ENCODE assay signal across 1 cellular context in the genomic region with DNA sequence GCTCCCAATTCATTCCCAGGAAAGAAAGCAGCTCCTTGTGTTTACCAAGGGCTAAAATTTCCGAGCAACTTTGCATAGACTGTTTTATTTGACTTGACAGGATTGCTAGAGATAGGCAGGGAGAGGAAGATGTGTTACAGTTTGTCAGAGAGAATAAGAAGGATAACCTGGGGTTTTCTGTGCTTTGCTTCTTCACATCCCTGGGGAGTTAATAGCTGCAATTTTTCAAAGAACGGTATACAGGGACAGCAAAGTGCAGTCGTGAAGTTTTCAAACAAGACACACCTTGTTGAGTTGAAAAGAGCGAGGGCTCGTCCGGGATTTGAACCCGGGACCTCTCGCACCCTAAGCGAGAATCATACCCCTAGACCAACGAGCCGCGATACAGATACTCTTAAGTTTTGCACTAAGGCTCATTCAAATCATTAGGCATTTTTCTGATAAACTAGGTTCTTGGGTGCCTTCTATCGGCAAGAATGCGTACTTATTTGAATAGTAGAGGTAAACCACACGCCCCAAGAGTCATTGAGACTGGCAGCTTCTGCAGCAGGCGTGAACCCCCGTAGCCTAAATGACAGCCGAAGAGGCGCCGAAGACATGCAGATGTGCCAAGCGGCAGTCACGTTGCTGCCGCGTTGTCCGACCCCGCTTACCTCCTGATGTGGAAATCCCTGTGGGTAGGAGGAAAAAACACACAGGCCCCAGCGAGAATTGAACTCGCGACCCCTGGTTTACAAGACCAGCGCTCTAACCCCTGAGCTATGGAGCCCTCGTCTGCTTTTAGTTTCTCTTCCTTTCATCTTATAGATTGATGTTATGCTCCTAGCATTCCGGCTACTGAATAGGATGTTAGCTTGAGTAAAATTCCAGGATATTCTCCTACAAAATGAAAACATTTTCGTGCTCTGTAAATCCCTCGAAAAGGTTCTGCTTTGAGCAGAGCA.
A peak's percentile ranks its signal among the peaks of the same experiment; 100 is the strongest.
TF ChIP-seq lines count a peak whose summit lies in the region.

No MANE protein-coding gene starts in this region.

TF ChIP-seq in HepG2, 621 proteins besides CTCF, POLR2A, EP300 and RAD21 (continued from another document and continues in another):
- TF ChIP-seq, protein P1, sequence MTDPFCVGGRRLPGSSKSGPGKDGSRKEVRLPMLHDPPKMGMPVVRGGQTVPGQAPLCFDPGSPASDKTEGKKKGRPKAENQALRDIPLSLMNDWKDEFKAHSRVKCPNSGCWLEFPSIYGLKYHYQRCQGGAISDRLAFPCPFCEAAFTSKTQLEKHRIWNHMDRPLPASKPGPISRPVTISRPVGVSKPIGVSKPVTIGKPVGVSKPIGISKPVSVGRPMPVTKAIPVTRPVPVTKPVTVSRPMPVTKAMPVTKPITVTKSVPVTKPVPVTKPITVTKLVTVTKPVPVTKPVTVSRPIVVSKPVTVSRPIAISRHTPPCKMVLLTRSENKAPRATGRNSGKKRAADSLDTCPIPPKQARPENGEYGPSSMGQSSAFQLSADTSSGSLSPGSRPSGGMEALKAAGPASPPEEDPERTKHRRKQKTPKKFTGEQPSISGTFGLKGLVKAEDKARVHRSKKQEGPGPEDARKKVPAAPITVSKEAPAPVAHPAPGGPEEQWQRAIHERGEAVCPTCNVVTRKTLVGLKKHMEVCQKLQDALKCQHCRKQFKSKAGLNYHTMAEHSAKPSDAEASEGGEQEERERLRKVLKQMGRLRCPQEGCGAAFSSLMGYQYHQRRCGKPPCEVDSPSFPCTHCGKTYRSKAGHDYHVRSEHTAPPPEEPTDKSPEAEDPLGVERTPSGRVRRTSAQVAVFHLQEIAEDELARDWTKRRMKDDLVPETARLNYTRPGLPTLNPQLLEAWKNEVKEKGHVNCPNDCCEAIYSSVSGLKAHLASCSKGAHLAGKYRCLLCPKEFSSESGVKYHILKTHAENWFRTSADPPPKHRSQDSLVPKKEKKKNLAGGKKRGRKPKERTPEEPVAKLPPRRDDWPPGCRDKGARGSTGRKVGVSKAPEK (CRISPR knock-in tag; IDR thresholded peaks at IDR 0.05; ENCODE audit: borderline replicate concordance): no peak
- TF ChIP-seq, protein P2, sequence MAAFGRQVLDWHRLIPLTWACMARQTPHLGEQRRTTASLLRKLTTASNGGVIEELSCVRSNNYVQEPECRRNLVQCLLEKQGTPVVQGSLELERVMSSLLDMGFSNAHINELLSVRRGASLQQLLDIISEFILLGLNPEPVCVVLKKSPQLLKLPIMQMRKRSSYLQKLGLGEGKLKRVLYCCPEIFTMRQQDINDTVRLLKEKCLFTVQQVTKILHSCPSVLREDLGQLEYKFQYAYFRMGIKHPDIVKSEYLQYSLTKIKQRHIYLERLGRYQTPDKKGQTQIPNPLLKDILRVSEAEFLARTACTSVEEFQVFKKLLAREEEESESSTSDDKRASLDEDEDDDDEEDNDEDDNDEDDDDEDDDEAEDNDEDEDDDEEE (CRISPR knock-in tag; IDR thresholded peaks at IDR 0.05): peak; percentile 70; the same call in 1 of the 2 replicates
- TF ChIP-seq EED (CRISPR knock-in tag; IDR thresholded peaks at IDR 0.05) (no peak), ZNF264 (CRISPR knock-in tag; IDR thresholded peaks at IDR 0.05) (peak; percentile 82; the same call in 1 of the 2 replicates), PITX1 (CRISPR knock-in tag; IDR thresholded peaks at IDR 0.05) (0 out of 2 replicates have a peak, but pooled peaks have one; percentile 5), ZNF800 (CRISPR knock-in tag; IDR thresholded peaks at IDR 0.05) (peak; percentile 81), ISX (CRISPR knock-in tag; conservative IDR thresholded peaks at IDR 0.05) (0 out of 2 replicates have a peak, but pooled peaks have one; percentile 28), TEAD3 (CRISPR knock-in tag; optimal IDR thresholded peaks at IDR 0.05; ENCODE audit: borderline replicate concordance) (peak; percentile 100), SMC3 (IDR thresholded peaks at IDR 0.05; ENCODE audit: low read length) (no peak; the same call in 1 of the 2 replicates), ZNF460 (CRISPR knock-in tag; IDR thresholded peaks at IDR 0.05; ENCODE audit: borderline replicate concordance) (no peak; the same call in 1 of the 2 replicates), ZFP90 (CRISPR knock-in tag; IDR thresholded peaks at IDR 0.05; ENCODE audit: borderline replicate concordance) (peak; percentile 72; the same call in 1 of the 2 replicates), ZSCAN29 (CRISPR knock-in tag; conservative IDR thresholded peaks at IDR 0.05) (peak; percentile 88), SIX1 (CRISPR knock-in tag; IDR thresholded peaks at IDR 0.05; ENCODE audit: borderline replicate concordance) (peak; percentile 37), CSRNP1 (CRISPR knock-in tag; IDR thresholded peaks at IDR 0.05) (peak; percentile 23; the same call in 1 of the 2 replicates), MIER3 (CRISPR knock-in tag; IDR thresholded peaks at IDR 0.05; ENCODE audit: borderline replicate concordance) (peak; percentile 67), POLR2G (IDR thresholded peaks at IDR 0.05; ENCODE audit: low read depth, low read length) (no peak), RAD51 (IDR thresholded peaks at IDR 0.05; ENCODE audit: borderline replicate concordance) (no peak), NR1H2 (CRISPR knock-in tag; IDR thresholded peaks at IDR 0.05; ENCODE audit: borderline replicate concordance, low read depth) (no peak; the same call in 1 of the 2 replicates), ZEB1 (IDR thresholded peaks at IDR 0.05; ENCODE audit: insufficient replicate concordance, low read depth) (peak; percentile 94), CREB3 (CRISPR knock-in tag; IDR thresholded peaks at IDR 0.05) (no peak; the same call in 1 of the 2 replicates), SIX4 (CRISPR knock-in tag; IDR thresholded peaks at IDR 0.05) (0 out of 2 replicates have a peak, but pooled peaks have one; percentile 8), BHLHE40 (IDR thresholded peaks at IDR 0.05; ENCODE audit: low read length) (peak; percentile 77), ZNF788 (CRISPR knock-in tag; IDR thresholded peaks at IDR 0.05; ENCODE audit: borderline replicate concordance) (peak; percentile 90; the same call in 1 of the 2 replicates), RNF2 (conservative IDR thresholded peaks at IDR 0.05; ENCODE audit: low read depth) (peak; percentile 85), GTF2F1 (IDR thresholded peaks at IDR 0.05; ENCODE audit: low read length) (peak; percentile 55; the same call in 1 of the 2 replicates), FOXM1 (CRISPR knock-in tag; IDR thresholded peaks at IDR 0.05) (no peak), ATF5 (CRISPR knock-in tag; IDR thresholded peaks at IDR 0.05; ENCODE audit: low read depth) (peak; percentile 79; the same call in 1 of the 2 replicates), NR2F1 (CRISPR knock-in tag; IDR thresholded peaks at IDR 0.05) (peak in 1 of 2 experiments; percentile 74; a peak in 3 of 4 replicates), ESRRA (CRISPR knock-in tag; IDR thresholded peaks at IDR 0.05; ENCODE audit: low read depth) (peak; percentile 65), ZNF780A (CRISPR knock-in tag; IDR thresholded peaks at IDR 0.05) (peak; percentile 86), NBN (conservative IDR thresholded peaks at IDR 0.05) (no peak), NFE2 (CRISPR knock-in tag; IDR thresholded peaks at IDR 0.05) (no peak)
- TF ChIP-seq, protein P3, sequence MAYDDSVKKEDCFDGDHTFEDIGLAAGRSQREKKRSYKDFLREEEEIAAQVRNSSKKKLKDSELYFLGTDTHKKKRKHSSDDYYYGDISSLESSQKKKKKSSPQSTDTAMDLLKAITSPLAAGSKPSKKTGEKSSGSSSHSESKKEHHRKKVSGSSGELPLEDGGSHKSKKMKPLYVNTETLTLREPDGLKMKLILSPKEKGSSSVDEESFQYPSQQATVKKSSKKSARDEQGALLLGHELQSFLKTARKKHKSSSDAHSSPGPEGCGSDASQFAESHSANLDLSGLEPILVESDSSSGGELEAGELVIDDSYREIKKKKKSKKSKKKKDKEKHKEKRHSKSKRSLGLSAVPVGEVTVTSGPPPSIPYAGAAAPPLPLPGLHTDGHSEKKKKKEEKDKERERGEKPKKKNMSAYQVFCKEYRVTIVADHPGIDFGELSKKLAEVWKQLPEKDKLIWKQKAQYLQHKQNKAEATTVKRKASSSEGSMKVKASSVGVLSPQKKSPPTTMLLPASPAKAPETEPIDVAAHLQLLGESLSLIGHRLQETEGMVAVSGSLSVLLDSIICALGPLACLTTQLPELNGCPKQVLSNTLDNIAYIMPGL (CRISPR knock-in tag; IDR thresholded peaks at IDR 0.05; ENCODE audit: borderline replicate concordance in 1 of 2, low read depth in 1 of 2): peak; percentile 100
- TF ChIP-seq, protein P4, sequence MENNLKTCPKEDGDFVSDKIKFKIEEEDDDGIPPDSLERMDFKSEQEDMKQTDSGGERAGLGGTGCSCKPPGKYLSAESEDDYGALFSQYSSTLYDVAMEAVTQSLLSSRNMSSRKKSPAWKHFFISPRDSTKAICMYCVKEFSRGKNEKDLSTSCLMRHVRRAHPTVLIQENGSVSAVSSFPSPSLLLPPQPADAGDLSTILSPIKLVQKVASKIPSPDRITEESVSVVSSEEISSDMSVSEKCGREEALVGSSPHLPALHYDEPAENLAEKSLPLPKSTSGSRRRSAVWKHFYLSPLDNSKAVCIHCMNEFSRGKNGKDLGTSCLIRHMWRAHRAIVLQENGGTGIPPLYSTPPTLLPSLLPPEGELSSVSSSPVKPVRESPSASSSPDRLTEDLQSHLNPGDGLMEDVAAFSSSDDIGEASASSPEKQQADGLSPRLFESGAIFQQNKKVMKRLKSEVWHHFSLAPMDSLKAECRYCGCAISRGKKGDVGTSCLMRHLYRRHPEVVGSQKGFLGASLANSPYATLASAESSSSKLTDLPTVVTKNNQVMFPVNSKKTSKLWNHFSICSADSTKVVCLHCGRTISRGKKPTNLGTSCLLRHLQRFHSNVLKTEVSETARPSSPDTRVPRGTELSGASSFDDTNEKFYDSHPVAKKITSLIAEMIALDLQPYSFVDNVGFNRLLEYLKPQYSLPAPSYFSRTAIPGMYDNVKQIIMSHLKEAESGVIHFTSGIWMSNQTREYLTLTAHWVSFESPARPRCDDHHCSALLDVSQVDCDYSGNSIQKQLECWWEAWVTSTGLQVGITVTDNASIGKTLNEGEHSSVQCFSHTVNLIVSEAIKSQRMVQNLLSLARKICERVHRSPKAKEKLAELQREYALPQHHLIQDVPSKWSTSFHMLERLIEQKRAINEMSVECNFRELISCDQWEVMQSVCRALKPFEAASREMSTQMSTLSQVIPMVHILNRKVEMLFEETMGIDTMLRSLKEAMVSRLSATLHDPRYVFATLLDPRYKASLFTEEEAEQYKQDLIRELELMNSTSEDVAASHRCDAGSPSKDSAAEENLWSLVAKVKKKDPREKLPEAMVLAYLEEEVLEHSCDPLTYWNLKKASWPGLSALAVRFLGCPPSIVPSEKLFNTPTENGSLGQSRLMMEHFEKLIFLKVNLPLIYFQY (CRISPR knock-in tag; IDR thresholded peaks at IDR 0.05; ENCODE audit: borderline replicate concordance): no peak; the same call in none of the 2 replicates
- TF ChIP-seq, protein P5, sequence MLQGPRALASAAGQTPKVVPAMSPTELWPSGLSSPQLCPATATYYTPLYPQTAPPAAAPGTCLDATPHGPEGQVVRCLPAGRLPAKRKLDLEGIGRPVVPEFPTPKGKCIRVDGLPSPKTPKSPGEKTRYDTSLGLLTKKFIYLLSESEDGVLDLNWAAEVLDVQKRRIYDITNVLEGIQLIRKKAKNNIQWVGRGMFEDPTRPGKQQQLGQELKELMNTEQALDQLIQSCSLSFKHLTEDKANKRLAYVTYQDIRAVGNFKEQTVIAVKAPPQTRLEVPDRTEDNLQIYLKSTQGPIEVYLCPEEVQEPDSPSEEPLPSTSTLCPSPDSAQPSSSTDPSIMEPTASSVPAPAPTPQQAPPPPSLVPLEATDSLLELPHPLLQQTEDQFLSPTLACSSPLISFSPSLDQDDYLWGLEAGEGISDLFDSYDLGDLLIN (CRISPR knock-in tag; IDR thresholded peaks at IDR 0.05; ENCODE audit: borderline replicate concordance): no peak; the same call in 1 of the 2 replicates
- TF ChIP-seq, protein P6, sequence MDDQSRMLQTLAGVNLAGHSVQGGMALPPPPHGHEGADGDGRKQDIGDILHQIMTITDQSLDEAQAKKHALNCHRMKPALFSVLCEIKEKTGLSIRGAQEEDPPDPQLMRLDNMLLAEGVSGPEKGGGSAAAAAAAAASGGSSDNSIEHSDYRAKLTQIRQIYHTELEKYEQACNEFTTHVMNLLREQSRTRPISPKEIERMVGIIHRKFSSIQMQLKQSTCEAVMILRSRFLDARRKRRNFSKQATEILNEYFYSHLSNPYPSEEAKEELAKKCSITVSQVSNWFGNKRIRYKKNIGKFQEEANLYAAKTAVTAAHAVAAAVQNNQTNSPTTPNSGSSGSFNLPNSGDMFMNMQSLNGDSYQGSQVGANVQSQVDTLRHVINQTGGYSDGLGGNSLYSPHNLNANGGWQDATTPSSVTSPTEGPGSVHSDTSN (CRISPR knock-in tag; IDR thresholded peaks at IDR 0.05; ENCODE audit: borderline replicate concordance): no peak
